Comparison of ENCODE assay signal across 8 cellular contexts in genomic region chr22:43060213-43060612, GRCh38. TPM values are rescaled to one million over a fixed set of nuclear protein-coding genes. Genes with fewer than 3 reads are reported as not detected.
DNase-seq lines count a peak whose midpoint lies in the region; ATAC-seq and TF ChIP-seq lines count a peak whose summit lies in the region.

No MANE protein-coding gene starts in this region.

- H3K4me3 ChIP-seq in A673 (ENCODE audit: low read depth, low read length, poor library complexity, severe bottlenecking) (no peak overlapping the region), GM12864 (ENCODE audit: low read depth, low read length) (no peak overlapping the region), SU-DHL-6 (ENCODE audit: insufficient read depth, low read length, poor library complexity, severe bottlenecking) (no peak overlapping the region), neural progenitor cell (no peak overlapping the region)

- H2AFZ ChIP-seq in SU-DHL-6 (ENCODE audit: low read depth, low read length, severe bottlenecking) (no peak overlapping the region), neural progenitor cell (replicated peaks) (no peak overlapping the region)

- H3K27me3 ChIP-seq in A673 (replicated peaks; ENCODE audit: insufficient read depth, low read depth, low read length, poor library complexity): no peaks in the 10 kb centered on the region
- H3K27me3 ChIP-seq in SU-DHL-6 (ENCODE audit: low read length): no peaks in the 10 kb centered on the region
- H3K27me3 ChIP-seq in neural progenitor cell: no peaks in the 10 kb centered on the region

- no peak for ATAC-seq in central memory CD8-positive, alpha-beta T cell (replicated peaks; ENCODE audit: extremely low read depth, poor library complexity, severe bottlenecking)
- ATAC-seq in GM19397 (IDR thresholded peaks at IDR 0.05; ENCODE audit: unreplicated experiment) (no peak), GM18861 (IDR thresholded peaks at IDR 0.05; ENCODE audit: unreplicated experiment) (no peak)

- DNase-seq in A673 (ENCODE audit: low spot score) (peak; percentile 55), GM12864 (ENCODE audit: low read depth) (no peak), neural progenitor cell (ENCODE audit: low spot score) (peak; percentile 67), NCI-H2171 treated with DMSO at 0.1 percent for 48 hours (lab: John Stamatoyannopoulos, UW) (no peak)
- peak; percentile 21 to 29 for DNase-seq in central memory CD8-positive, alpha-beta T cell (ENCODE audit: low spot score in 2 of 2)

- H3K4me1 ChIP-seq in A673 (ENCODE audit: insufficient read depth, low read length, poor library complexity, severe bottlenecking): no peaks in the 10 kb centered on the region
- H3K4me1 ChIP-seq in neural progenitor cell: no peaks in the 10 kb centered on the region

- no peak overlapping the region for H3K9ac ChIP-seq in SU-DHL-6 (ENCODE audit: low read length)
- H3K9ac ChIP-seq in neural progenitor cell: no peak overlapping the region

- H3K9me2 ChIP-seq in SU-DHL-6 (replicated peaks; ENCODE audit: insufficient read depth, low read length): no peaks in the 10 kb centered on the region

- H3K4me2 ChIP-seq in SU-DHL-6 (ENCODE audit: low read depth, low read length, poor library complexity, severe bottlenecking) (no peak overlapping the region), neural progenitor cell (no peak overlapping the region)

- H3K9me3 ChIP-seq in A673 (ENCODE audit: low read depth, low read length, poor library complexity, severe bottlenecking): no peaks in the 10 kb centered on the region
- H3K9me3 ChIP-seq in SU-DHL-6 (ENCODE audit: insufficient read depth, low read length): no peaks in the 10 kb centered on the region
- no peaks in the 10 kb centered on the region for H3K9me3 ChIP-seq in neural progenitor cell (ENCODE audit: low read depth)

- H3F3A ChIP-seq in SU-DHL-6 (ENCODE audit: insufficient read depth) (no peaks in the 10 kb centered on the region), neural progenitor cell (ENCODE audit: low read depth) (no peaks in the 10 kb centered on the region)

- H3K36me3 ChIP-seq in A673 (ENCODE audit: insufficient read depth, low read length, poor library complexity, severe bottlenecking): no peaks in the 10 kb centered on the region
- no peaks in the 10 kb centered on the region for H3K36me3 ChIP-seq in SU-DHL-6 (ENCODE audit: low read length)
- no peaks in the 10 kb centered on the region for H3K36me3 ChIP-seq in neural progenitor cell

- TF ChIP-seq CTCF in A673 (conservative IDR thresholded peaks at IDR 0.05; ENCODE audit: low read depth, low read length) (peak; percentile 90), GM12864 (IDR thresholded peaks at IDR 0.05; ENCODE audit: low read depth, low read length, missing control alignments) (peak; percentile 84), SU-DHL-6 (IDR thresholded peaks at IDR 0.05; ENCODE audit: insufficient read depth, low read length, poor library complexity, severe bottlenecking) (peak; percentile 48), neural progenitor cell (IDR thresholded peaks at IDR 0.05) (peak; percentile 90)

- H4K20me1 ChIP-seq in SU-DHL-6 (ENCODE audit: low read depth, low read length): no peaks in the 10 kb centered on the region
- H4K20me1 ChIP-seq in neural progenitor cell (ENCODE audit: low read depth): no peaks in the 10 kb centered on the region

- no TSS peak for BruUV-seq in A673 (replicated peaks; lab: Mats Ljungman, UMichigan)

- H3K4me1 Mint-ChIP-seq in central memory CD8-positive, alpha-beta T cell: no peaks in the 10 kb centered on the region
- peaks cover 7% of the 10 kb centered on the region for H3K4me1 Mint-ChIP-seq in neural progenitor cell

- no peaks in the 10 kb centered on the region for H3K79me2 ChIP-seq in SU-DHL-6 (ENCODE audit: insufficient read depth, low read length)
- no peaks in the 10 kb centered on the region for H3K79me2 ChIP-seq in neural progenitor cell (ENCODE audit: low read depth)

- H3K27ac ChIP-seq in A673 (ENCODE audit: low read depth, low read length, poor library complexity, severe bottlenecking) (no peak overlapping the region), SU-DHL-6 (ENCODE audit: low read depth, low read length) (no peak overlapping the region), neural progenitor cell (no peak overlapping the region)

- no peaks in the 10 kb centered on the region for H3K27me3 Mint-ChIP-seq in central memory CD8-positive, alpha-beta T cell
- H3K27me3 Mint-ChIP-seq in neural progenitor cell (ENCODE audit: insufficient read depth, low read depth): no peaks in the 10 kb centered on the region

- H3K36me3 Mint-ChIP-seq in central memory CD8-positive, alpha-beta T cell (ENCODE audit: insufficient read depth): peaks cover 25% of the 10 kb centered on the region
- H3K36me3 Mint-ChIP-seq in neural progenitor cell: peaks cover 21% of the 10 kb centered on the region

- CTCF ChIA-PET in A673 (lab: Charles Lee): interaction anchor here (0.6 to 0.9 kb wide), 3 partner anchors 8 to 221 kb away, joined by 3 to 4 read pairs (median 3); no protein-coding TSS in a partner anchor

- intact Hi-C loops in A673 (cut with micrococcal nuclease; ENCODE audit: unreplicated experiment): loop anchor here (1.0 kb wide), 1 partner anchor 280 kb away; no protein-coding TSS in a partner anchor

- no peak overlapping the region for H3K4me3 Mint-ChIP-seq in central memory CD8-positive, alpha-beta T cell
- H3K4me3 Mint-ChIP-seq in neural progenitor cell: no peak overlapping the region

- POLR2A ChIA-PET in A673 (lab: Charles Lee; ENCODE audit: low non-redundant PET): no interaction called here

- H3K9me3 Mint-ChIP-seq in central memory CD8-positive, alpha-beta T cell: no peaks in the 10 kb centered on the region
- H3K9me3 Mint-ChIP-seq in neural progenitor cell: no peaks in the 10 kb centered on the region

- H3K27ac Mint-ChIP-seq in central memory CD8-positive, alpha-beta T cell (ENCODE audit: low read depth): no peak overlapping the region
- H3K27ac Mint-ChIP-seq in neural progenitor cell: no peak overlapping the region

RNA-seq across cellular contexts. Expression of gene TTLL1, which starts 29.0 kb away (rescaled TPM):
- total RNA-seq in A673 (2021) (6.4 and 6.8 TPM in 2 replicates), neural progenitor cell (ENCODE audit: low replicate concordance) (9.4 and 16.0 TPM in 2 replicates)

RNA-seq across cellular contexts. Expression of gene PACSIN2, which starts 45.3 kb away (rescaled TPM):
- total RNA-seq in A673 (2021) (51.8 and 57.2 TPM in 2 replicates), neural progenitor cell (ENCODE audit: low replicate concordance) (38.1 and 48.7 TPM in 2 replicates)

RNA-seq across cellular contexts. Expression of gene BIK, which starts 50.3 kb away (rescaled TPM):
- total RNA-seq in A673 (2021) (1.8 and 2.0 TPM in 2 replicates), neural progenitor cell (ENCODE audit: low replicate concordance) (1.6 and 2.2 TPM in 2 replicates)

Comparison
In these comparisons a context has a peak if more than half of its experiments do, and no peak if none do; other contexts are left out.
1. DNase-seq: peak in A673 (single experiment), central memory CD8-positive, alpha-beta T cell (2 of 2) and neural progenitor cell (single experiment); none in GM12864 (single experiment) and NCI-H2171 treated with DMSO at 0.1 percent for 48 hours (single experiment).
2. Peak in every context shown above with its lines, with median percentiles within 50 percentile points of each other: CTCF ChIP-seq.